Comparison of ENCODE assay signal across 24 cellular contexts in genomic region chr16:24626251-24626650, GRCh38.
DNase-seq lines count a peak whose midpoint lies in the region; ATAC-seq, FAIRE-seq and TF ChIP-seq lines count a peak whose summit lies in the region.
"Had no signal": no experiment of that assay in that cellular context is flagged by ENCODE, and none has a peak within 500 bp of the region (broad histone marks: within the 10 kb centered on the region; RNA-seq: fewer than 3 reads in every experiment).

No MANE protein-coding gene starts in this region.

- H3K36me3 ChIP-seq in Panc1 (ENCODE audit: control insufficient read depth, insufficient read depth, low read length) = no peaks in the 10 kb centered on the region
- no peaks in the 10 kb centered on the region for H3K36me3 ChIP-seq in mesenchymal stem cell (ENCODE audit: control insufficient read depth in 1 of 2, insufficient read depth in 2 of 2, low read depth in 1 of 2, low read length in 2 of 2)
- H3K36me3 ChIP-seq: thoracic aorta had no signal

- H3K27me3 Mint-ChIP-seq in H9 (ENCODE audit: low read depth) = no peaks in the 10 kb centered on the region; the same call in 1 of the 2 replicates
- H3K27me3 Mint-ChIP-seq: central memory CD8-positive, alpha-beta T cell had no signal

- no peak overlapping the region for H3K4me3 Mint-ChIP-seq in H9
- H3K4me3 Mint-ChIP-seq: central memory CD8-positive, alpha-beta T cell; nephron; stimulated activated effector memory CD8-positive, alpha-beta T cell treated with anti-CD3 and anti-CD28 coated beads, Interleukin-12 subunit alpha, Interleukin-12 subunit beta, amount 100 ng/mL, for 72 hours; T-helper 17 cell had no signal

- H3K14ac ChIP-seq in mesenchymal stem cell (ENCODE audit: low read length in 2 of 2) = no peak overlapping the region
- no peak overlapping the region for H3K14ac ChIP-seq in H9 (ENCODE audit: insufficient read depth, low read length)

- H3K4me3 ChIP-seq in Panc1 (ENCODE audit: low read depth in 2 of 2, low read length in 2 of 2) (no peak overlapping the region), choroid plexus epithelial cell (ENCODE audit: low read depth, low read length) (no peak overlapping the region), mesenchymal stem cell (ENCODE audit: insufficient read depth in 1 of 2, low read depth in 1 of 2, low read length in 2 of 2) (no peak overlapping the region)
- H3K4me3 ChIP-seq: thoracic aorta had no signal

- H2BK20ac ChIP-seq in H9 (ENCODE audit: low read depth, low read length, poor library complexity, severe bottlenecking) = no peak overlapping the region

- H3K9me3 ChIP-seq in Panc1 (ENCODE audit: control insufficient read depth, insufficient read depth, low read depth, low read length) (no peaks in the 10 kb centered on the region), mesenchymal stem cell (ENCODE audit: control insufficient read depth, low read length) (no peaks in the 10 kb centered on the region), H9 (ENCODE audit: control insufficient read depth, low read depth, low read length) (no peaks in the 10 kb centered on the region)
- H3K9me3 ChIP-seq: thoracic aorta had no signal

- H4K20me1 ChIP-seq in H9 (ENCODE audit: control insufficient read depth, insufficient read depth, insufficient read length) = no peaks in the 10 kb centered on the region

- H3K23ac ChIP-seq in mesenchymal stem cell (ENCODE audit: low read length in 2 of 2) (no peak overlapping the region), H9 (ENCODE audit: insufficient read length, low read depth, low read length) (no peak overlapping the region)

- CTCF ChIA-PET in Panc1 (lab: Charles Lee) = interaction anchor here (0.6 kb wide), 1 partner anchor 14 kb away, joined by 4 read pairs; no protein-coding TSS in a partner anchor

- H2BK15ac ChIP-seq in mesenchymal stem cell (ENCODE audit: low read depth, poor library complexity, severe bottlenecking) = no peak overlapping the region
- no peak overlapping the region for H2BK15ac ChIP-seq in H9 (ENCODE audit: low read depth, low read length)

- no peak overlapping the region for H2AFZ ChIP-seq in mesenchymal stem cell (ENCODE audit: low read depth, low read length)
- no peak overlapping the region for H2AFZ ChIP-seq in H9 (ENCODE audit: low read length)

- TF ChIP-seq CTCF in Panc1 (IDR thresholded peaks at IDR 0.05) = no peak
- TF ChIP-seq CTCF in choroid plexus epithelial cell (conservative IDR thresholded peaks at IDR 0.05; ENCODE audit: low read depth, low read length) = no peak
- TF ChIP-seq CTCF in H9 (conservative IDR thresholded peaks at IDR 0.05) = no peak

- H4K8ac ChIP-seq in mesenchymal stem cell (ENCODE audit: low read length) (no peak overlapping the region), H9 (replicated peaks; ENCODE audit: insufficient read length, low read depth, low read length) (no peak overlapping the region)

- no peak overlapping the region for H4K5ac ChIP-seq in H9 (ENCODE audit: insufficient read length, low read depth, low read length)

- 89% methylated on average over 1 of the region's 2 CpGs for WGBS in mesenchymal stem cell
- WGBS in H9 (ENCODE audit: extremely low coverage, insufficient read length, low lambda C conversion rate) = no CpG with 5 or more reads among the region's 2 CpGs

- peaks cover 0 to 5% of the 10 kb centered on the region in 2 experiments; a peak in 2 of 5 replicates for H3K9me3 Mint-ChIP-seq in H9
- H3K9me3 Mint-ChIP-seq: central memory CD8-positive, alpha-beta T cell; nephron had no signal

- H3K36me3 Mint-ChIP-seq in H9 (ENCODE audit: insufficient read depth in 1 of 3, low read depth in 3 of 3) = no peaks in the 10 kb centered on the region; a peak in 1 of 7 replicates
- H3K36me3 Mint-ChIP-seq: stimulated activated effector memory CD8-positive, alpha-beta T cell treated with anti-CD3 and anti-CD28 coated beads, Interleukin-12 subunit alpha, Interleukin-12 subunit beta, amount 100 ng/mL, for 72 hours had no signal

- DNase-seq in GM03348 (ENCODE audit: low spot score) = peak; percentile 45
- no peak for DNase-seq in Panc1 (ENCODE audit: low read depth, low spot score)
- DNase-seq in choroid plexus epithelial cell (ENCODE audit: low read depth) = peak; percentile 80
- DNase-seq in mesenchymal stem cell = peak; percentile 40
- DNase-seq in activated CD4-positive, alpha-beta T cell treated with anti-CD3 and anti-CD28 coated beads, Interleukin-2, amount 50 U/mL, for 4 hours = no peak
- DNase-seq in GM19239 (ENCODE audit: insufficient read length, low spot score) = no peak
- no peak for DNase-seq in H9
- DNase-seq: activated effector memory CD4-positive, alpha-beta T cell treated with anti-CD3 and anti-CD28 coated beads, Interleukin-2, amount 50 U/mL, for 16 hours; AML-193; amygdala; COR-L47; erythroblast; glutamatergic neuron; left colon; NCI-H1694 treated with DMSO at 0.1 percent for 48 hours; SHP77; T-helper 17 cell had no signal

- no peak overlapping the region for H4K91ac ChIP-seq in mesenchymal stem cell (ENCODE audit: low read length)
- no peak overlapping the region for H4K91ac ChIP-seq in H9 (ENCODE audit: insufficient read length, low read depth, low read length)

- H3K56ac ChIP-seq in H9 (ENCODE audit: insufficient read length, low read depth, low read length) = no peak overlapping the region

- H3K4ac ChIP-seq in mesenchymal stem cell (ENCODE audit: low read depth in 1 of 2, low read length in 2 of 2) (no peak overlapping the region), H9 (ENCODE audit: low read depth, low read length) (no peak overlapping the region)

- H2BK5ac ChIP-seq in mesenchymal stem cell (ENCODE audit: low read depth, low read length, poor library complexity, severe bottlenecking) = no peak overlapping the region
- H2BK5ac ChIP-seq in H9 (ENCODE audit: insufficient read length, low read length) = no peak overlapping the region

- no peak overlapping the region for H2BK120ac ChIP-seq in mesenchymal stem cell (ENCODE audit: low read depth, low read length)
- no peak overlapping the region for H2BK120ac ChIP-seq in H9 (ENCODE audit: low read depth, low read length, poor library complexity, severe bottlenecking)

- BruUV-seq in Panc1 (replicated peaks; lab: Mats Ljungman, UMichigan) = no TSS peak

- no peak overlapping the region for H3T11ph ChIP-seq in H9 (ENCODE audit: low read length)

- no peak overlapping the region for H3K27ac Mint-ChIP-seq in H9
- H3K27ac Mint-ChIP-seq: nephron; stimulated activated effector memory CD8-positive, alpha-beta T cell treated with anti-CD3 and anti-CD28 coated beads, Interleukin-12 subunit alpha, Interleukin-12 subunit beta, amount 100 ng/mL, for 72 hours; T-helper 17 cell had no signal

- H3K23me2 ChIP-seq in H9 (ENCODE audit: insufficient read length, low read depth, low read length, poor library complexity, severe bottlenecking) = no peaks in the 10 kb centered on the region

- H3K27me3 ChIP-seq in Panc1 (ENCODE audit: control insufficient read depth, insufficient read depth, low read length) = no peaks in the 10 kb centered on the region
- H3K27me3 ChIP-seq in mesenchymal stem cell (ENCODE audit: control insufficient read depth in 1 of 2, insufficient read depth in 1 of 2, low read length in 2 of 2) = no peaks in the 10 kb centered on the region
- no peaks in the 10 kb centered on the region for H3K27me3 ChIP-seq in H9 (ENCODE audit: insufficient read depth, low read length)

- no peaks in the 10 kb centered on the region for H3K79me1 ChIP-seq in mesenchymal stem cell (replicated peaks; ENCODE audit: low read length, poor library complexity, severe bottlenecking)
- H3K79me1 ChIP-seq in H9 (ENCODE audit: insufficient read depth, low read depth, low read length, poor library complexity, severe bottlenecking) = no peaks in the 10 kb centered on the region

- intact Hi-C loops in Panc1 (cut with micrococcal nuclease; ENCODE audit: unreplicated experiment) = no loop called here

- H3K27ac ChIP-seq in Panc1 (ENCODE audit: low read length) (peak overlapping the region; percentile 2; the same call in 1 of the 2 replicates), mesenchymal stem cell (ENCODE audit: low read length, poor library complexity, severe bottlenecking) (no peak overlapping the region), H9 (ENCODE audit: insufficient read length, low read depth, low read length) (no peak overlapping the region)
- H3K27ac ChIP-seq: thoracic aorta, VCaP had no signal

- H3K4me2 ChIP-seq in mesenchymal stem cell (ENCODE audit: low read length, poor library complexity, severe bottlenecking) = no peak overlapping the region
- no peak overlapping the region for H3K4me2 ChIP-seq in H9 (ENCODE audit: insufficient read depth, insufficient read length, low read length)

- H3K9ac ChIP-seq in mesenchymal stem cell (ENCODE audit: low read length) (no peak overlapping the region), H9 (ENCODE audit: extremely low read depth, insufficient read length, low read length) (no peak overlapping the region)

- no peak for ATAC-seq in Panc1
- ATAC-seq in GM21528 (IDR thresholded peaks at IDR 0.05; ENCODE audit: low FRiP score, unreplicated experiment) = no peak
- ATAC-seq: left colon; sciatic nerve; stimulated activated effector memory CD8-positive, alpha-beta T cell treated with anti-CD3 and anti-CD28 coated beads, Interleukin-12 subunit alpha, Interleukin-12 subunit beta, amount 100 ng/mL, for 72 hours; T-helper 17 cell had no signal

- in situ Hi-C loops in Panc1 (cut with HindIII; ENCODE audit: low pct_unique_long_range_greater_than_20kb, low sequenced_read_pairs) = no loop called here

- no peaks in the 10 kb centered on the region for H3K79me2 ChIP-seq in H9 (ENCODE audit: insufficient read depth, low read length)

- POLR2A ChIA-PET in Panc1 (lab: Charles Lee) = interaction anchor here (0.6 kb wide), 1 partner anchor 39 kb away, joined by 3 read pairs; no protein-coding TSS in a partner anchor

- no peak overlapping the region for H2AK5ac ChIP-seq in mesenchymal stem cell (ENCODE audit: low read length, severe bottlenecking)
- no peak overlapping the region for H2AK5ac ChIP-seq in H9 (ENCODE audit: insufficient read length, low read length)

- peaks cover 0 to 2% of the 10 kb centered on the region in 2 experiments; a peak in 1 of 4 replicates for H3K4me1 Mint-ChIP-seq in H9
- H3K4me1 Mint-ChIP-seq: central memory CD8-positive, alpha-beta T cell; nephron; stimulated activated effector memory CD8-positive, alpha-beta T cell treated with anti-CD3 and anti-CD28 coated beads, Interleukin-12 subunit alpha, Interleukin-12 subunit beta, amount 100 ng/mL, for 72 hours had no signal

- no peak for FAIRE-seq in GM19239 (lab: Jason Lieb, UNC)

- H2BK12ac ChIP-seq in mesenchymal stem cell (ENCODE audit: low read length in 2 of 2) (no peak overlapping the region), H9 (ENCODE audit: insufficient read length, low read depth, low read length) (no peak overlapping the region)

- H3K18ac ChIP-seq in mesenchymal stem cell (ENCODE audit: low read depth in 1 of 2, low read length in 2 of 2) (no peak overlapping the region), H9 (ENCODE audit: insufficient read length, low read depth, low read length) (no peak overlapping the region)

- H3K4me1 ChIP-seq in Panc1 (ENCODE audit: control insufficient read depth, insufficient read depth, low read length) (peaks cover 5% of the 10 kb centered on the region; the same call in 1 of the 2 replicates), mesenchymal stem cell (ENCODE audit: control insufficient read depth, insufficient read depth, low read depth, low read length) (peaks cover 1% of the 10 kb centered on the region), H9 (ENCODE audit: insufficient read depth, low read length) (no peaks in the 10 kb centered on the region)

Comparison
In these comparisons a context has a peak if more than half of its experiments do, and no peak if none do; other contexts are left out.
1. DNase-seq: peak in GM03348 (single experiment), choroid plexus epithelial cell (single experiment) and mesenchymal stem cell (single experiment); none in Panc1 (single experiment), activated CD4-positive, alpha-beta T cell treated with anti-CD3 and anti-CD28 coated beads, Interleukin-2, amount 50 U/mL, for 4 hours (0 of 2), GM19239 (single experiment) and H9 (single experiment).